13 cellular contexts compared by ENCODE assay signal in the genomic region with DNA sequence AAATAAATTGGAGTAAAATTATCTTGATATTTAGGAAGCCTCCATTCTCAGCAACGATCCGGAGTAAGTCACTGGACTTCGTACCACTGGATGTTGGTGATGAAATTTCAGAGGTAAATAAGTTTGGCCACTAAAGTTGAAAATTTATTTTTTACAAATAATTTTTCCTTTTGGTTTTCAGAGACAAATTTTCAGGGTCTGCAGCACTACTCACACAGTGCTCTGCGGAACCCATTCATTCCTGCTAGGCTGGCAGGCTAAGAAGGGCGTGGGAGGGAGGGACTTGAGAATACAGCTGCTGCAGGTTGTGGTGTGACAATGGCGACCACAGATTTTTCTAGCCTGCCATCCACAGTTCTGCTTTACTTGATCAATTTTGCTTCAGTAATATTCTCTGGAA. TPM values are rescaled to one million over a fixed set of nuclear protein-coding genes. Genes with fewer than 3 reads are reported as not detected.
DNase-seq lines count a peak whose midpoint lies in the region; ATAC-seq, FAIRE-seq and TF ChIP-seq lines count a peak whose summit lies in the region.
"Had no signal": no experiment of that assay in that cellular context is flagged by ENCODE, and none has a peak within 500 bp of the region (broad histone marks: within the 10 kb centered on the region; RNA-seq: fewer than 3 reads in every experiment).

No MANE protein-coding gene starts in this region.

- intact Hi-C loops in endothelial cell of umbilical vein (cut with micrococcal nuclease): no loop called here

- H2AFZ ChIP-seq in endothelial cell of umbilical vein (ENCODE audit: low read depth, low read length): no peak overlapping the region

- no peak overlapping the region for H3K4me3 ChIP-seq in endothelial cell of umbilical vein (replicated peaks in 1 of 3; ENCODE audit: insufficient read depth in 1 of 3, low read depth in 1 of 3, low read length in 3 of 3)
- no peak overlapping the region for H3K4me3 ChIP-seq in skeletal muscle satellite cell (ENCODE audit: low read length)

- no TSS peak for BruUV-seq in endothelial cell of umbilical vein (replicated peaks; lab: Mats Ljungman, UMichigan)

- ATAC-seq in GM18502 (IDR thresholded peaks at IDR 0.05; ENCODE audit: poor library complexity, unreplicated experiment) (no peak), GM19397 (IDR thresholded peaks at IDR 0.05; ENCODE audit: unreplicated experiment) (no peak)
- ATAC-seq: activated T-cell treated with anti-CD3 and anti-CD28 coated beads, Interleukin-2, amount 50 U/mL, for 72 hours; natural killer cell treated with Interleukin-12 subunit alpha and Interleukin-12 subunit beta and Interleukin-15 and Interleukin-18, amount 100 ng/mL, for 72 hours; upper lobe of right lung had no signal

- no peaks in the 10 kb centered on the region for H3K27me3 ChIP-seq in endothelial cell of umbilical vein (ENCODE audit: control insufficient read depth in 2 of 2, insufficient read depth in 2 of 2, low read length in 2 of 2)
- H3K27me3 ChIP-seq in skeletal muscle satellite cell (ENCODE audit: control insufficient read depth, insufficient read depth, low read length): no peaks in the 10 kb centered on the region
- H3K27me3 ChIP-seq: upper lobe of right lung had no signal

- H3K9me3 ChIP-seq in endothelial cell of umbilical vein (replicated peaks; ENCODE audit: control insufficient read depth, insufficient read depth, low read length) (no peaks in the 10 kb centered on the region), skeletal muscle satellite cell (replicated peaks; ENCODE audit: low read length) (no peaks in the 10 kb centered on the region)
- H3K9me3 ChIP-seq: upper lobe of right lung had no signal

- peaks cover 6 to 12% of the 10 kb centered on the region in 2 experiments for H3K36me3 ChIP-seq in endothelial cell of umbilical vein (ENCODE audit: control insufficient read depth in 2 of 2, extremely low read depth in 1 of 2, insufficient read depth in 2 of 2, low read length in 2 of 2)
- peaks cover 12% of the 10 kb centered on the region for H3K36me3 ChIP-seq in skeletal muscle satellite cell (ENCODE audit: insufficient read depth, low read length)

- peak overlapping the region; percentile 97 for H3K4me2 ChIP-seq in endothelial cell of umbilical vein (ENCODE audit: insufficient read depth, low read length)
- H3K4me2 ChIP-seq in skeletal muscle satellite cell (ENCODE audit: low read length): peak overlapping the region; percentile 84

- POLR2A ChIA-PET in endothelial cell of umbilical vein (lab: Charles Lee): interaction anchor here (0.8 to 4.8 kb wide), 2 partner anchors 59 to 74 kb away, joined by 4 to 58 read pairs; a partner anchor contains a TSS
- POLR2A ChIA-PET in RWPE1 (lab: Yijun Ruan, JAX; ENCODE audit: low non-redundant PET): no interaction called here

- CTCF ChIA-PET in endothelial cell of umbilical vein (lab: Charles Lee): interaction anchor here (0.8 to 4.3 kb wide), 11 partner anchors 8 to 126 kb away, joined by 3 to 38 read pairs (median 5); a partner anchor contains a TSS
- CTCF ChIA-PET in RWPE1 (lab: Yijun Ruan, JAX): no interaction called here

- H3K9ac ChIP-seq in endothelial cell of umbilical vein (replicated peaks; ENCODE audit: extremely low read depth, insufficient read depth, low read length) (no peak overlapping the region), skeletal muscle satellite cell (ENCODE audit: low read depth, low read length) (no peak overlapping the region)

- dilution Hi-C loops in endothelial cell of umbilical vein (cut with MboI; ENCODE audit: extremely low pct_ligation_motif_present, low sequenced_read_pairs): no loop called here

- peak; percentile 83 for DNase-seq in NCI-H2107 treated with DMSO at 0.1 percent for 48 hours (lab: John Stamatoyannopoulos, UW; ENCODE audit: unreplicated experiment)
- no peak for DNase-seq in NCI-H2107 (lab: John Stamatoyannopoulos, UW)
- DNase-seq in NCI-H345 treated with DMSO at 0.1 percent for 48 hours (lab: John Stamatoyannopoulos, UW; ENCODE audit: unreplicated experiment): peak; percentile 14
- no peak for DNase-seq in endothelial cell of umbilical vein (ENCODE audit: low read depth, low spot score)
- DNase-seq in RWPE1 (ENCODE audit: low spot score): no peak
- DNase-seq: activated T-cell treated with anti-CD3 and anti-CD28 coated beads, Interleukin-2, amount 50 U/mL, for 72 hours; upper lobe of right lung had no signal

- H4K20me1 ChIP-seq in endothelial cell of umbilical vein (replicated peaks; ENCODE audit: control insufficient read depth, extremely low read depth, insufficient read depth, low read length): peaks cover 9% of the 10 kb centered on the region

- no peak for TF ChIP-seq CTCF in endothelial cell of umbilical vein (IDR thresholded peaks at IDR 0.05; ENCODE audit: extremely low read depth in 1 of 2, insufficient read depth in 1 of 2, low read depth in 1 of 2, low read length in 2 of 2)
- no peak for TF ChIP-seq CTCF in RWPE1 (conservative IDR thresholded peaks at IDR 0.05; ENCODE audit: low read depth)

- FAIRE-seq in endothelial cell of umbilical vein (lab: Jason Lieb, UNC): no peak
- FAIRE-seq: A204.1, colon had no signal

- H3K4me1 ChIP-seq in endothelial cell of umbilical vein (ENCODE audit: control insufficient read depth, extremely low read depth, insufficient read depth, low read length) (peaks cover 26% of the 10 kb centered on the region), skeletal muscle satellite cell (ENCODE audit: control insufficient read depth, insufficient read depth, low read length) (peaks cover 21% of the 10 kb centered on the region)

- H3K27ac ChIP-seq in endothelial cell of umbilical vein (ENCODE audit: insufficient read depth, low read depth, low read length) (peak overlapping the region; percentile 95), RWPE1 (no peak overlapping the region)

- TF ChIP-seq POLR2A in endothelial cell of umbilical vein (IDR thresholded peaks at IDR 0.05; ENCODE audit: low read depth, low read length): no peak

- peaks cover 26% of the 10 kb centered on the region for H3K79me2 ChIP-seq in endothelial cell of umbilical vein (ENCODE audit: control insufficient read depth, insufficient read depth, low read length)

- H3K9me1 ChIP-seq in endothelial cell of umbilical vein (replicated peaks; ENCODE audit: control insufficient read depth, extremely low read depth, insufficient read depth, low read length): no peaks in the 10 kb centered on the region

TF ChIP-seq in endothelial cell of umbilical vein, 7 proteins besides CTCF, POLR2A, EP300 and RAD21:
- no peak for TF ChIP-seq JUN (IDR thresholded peaks at IDR 0.05; ENCODE audit: borderline replicate concordance, insufficient read depth, insufficient read length, low read depth)
- TF ChIP-seq, protein P1, sequence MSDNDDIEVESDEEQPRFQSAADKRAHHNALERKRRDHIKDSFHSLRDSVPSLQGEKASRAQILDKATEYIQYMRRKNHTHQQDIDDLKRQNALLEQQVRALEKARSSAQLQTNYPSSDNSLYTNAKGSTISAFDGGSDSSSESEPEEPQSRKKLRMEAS (IDR thresholded peaks at IDR 0.05; ENCODE audit: insufficient read depth, insufficient read length): no peak
- no peak for TF ChIP-seq POLR2AphosphoS5 (IDR thresholded peaks at IDR 0.05; ENCODE audit: insufficient read depth, low read depth, low read length)
- no peak for TF ChIP-seq GATA2 (IDR thresholded peaks at IDR 0.05; ENCODE audit: insufficient read depth, insufficient read length, low read depth, low read length)

RNA-seq across cellular contexts. Expression of a gene that starts 1.4 kb away (rescaled TPM):
- 701 and 740 TPM in 2 replicates for total RNA-seq in endothelial cell of umbilical vein
- 2,429 and 3,046 TPM in 2 replicates for polyA plus RNA-seq in endothelial cell of umbilical vein
- polyA plus RNA-seq in endothelial cell of umbilical vein (2011; cell fraction: cytosol; rRNA removed): 1,553 and 1,641 TPM in 2 replicates
- polyA plus RNA-seq in endothelial cell of umbilical vein (2011; cell fraction: nucleus; rRNA removed): 917 and 1,076 TPM in 2 replicates
- polyA plus RNA-seq in endothelial cell of umbilical vein (2012): 924 and 1,060 TPM in 2 replicates
- 1,517 and 1,697 TPM in 2 replicates for polyA minus RNA-seq in endothelial cell of umbilical vein
- 2.2 TPM for polyA minus RNA-seq in endothelial cell of umbilical vein (2011; cell fraction: cytosol; rRNA and poly(A)+ RNA removed)
- polyA minus RNA-seq in endothelial cell of umbilical vein (2011; cell fraction: nucleus; rRNA and poly(A)+ RNA removed): 321 and 332 TPM in 2 replicates
- total RNA-seq in skeletal muscle satellite cell (2012; rRNA removed): 480 and 921 TPM in 2 replicates

RNA-seq across cellular contexts. Expression of a gene that starts 59.1 kb away (rescaled TPM):
- total RNA-seq in endothelial cell of umbilical vein: 2,228 and 2,245 TPM in 2 replicates
- 5,362 and 5,535 TPM in 2 replicates for polyA plus RNA-seq in endothelial cell of umbilical vein
- polyA plus RNA-seq in endothelial cell of umbilical vein (2011; cell fraction: cytosol; rRNA removed): 3,501 and 4,863 TPM in 2 replicates
- polyA plus RNA-seq in endothelial cell of umbilical vein (2011; cell fraction: nucleus; rRNA removed): 1,748 and 1,873 TPM in 2 replicates
- 1,739 and 2,630 TPM in 2 replicates for polyA plus RNA-seq in endothelial cell of umbilical vein (2012)
- 3,873 and 4,381 TPM in 2 replicates for polyA minus RNA-seq in endothelial cell of umbilical vein
- 1,513 TPM for polyA minus RNA-seq in endothelial cell of umbilical vein (2011; cell fraction: cytosol; rRNA and poly(A)+ RNA removed)
- 672 and 794 TPM in 2 replicates for polyA minus RNA-seq in endothelial cell of umbilical vein (2011; cell fraction: nucleus; rRNA and poly(A)+ RNA removed)
- total RNA-seq in skeletal muscle satellite cell (2012; rRNA removed): 2,581 and 3,649 TPM in 2 replicates

Comparison
In these comparisons a context has a peak if more than half of its experiments do, and no peak if none do; other contexts are left out.
1. DNase-seq: peak in NCI-H2107 treated with DMSO at 0.1 percent for 48 hours (single experiment) and NCI-H345 treated with DMSO at 0.1 percent for 48 hours (single experiment); none in NCI-H2107 (single experiment), endothelial cell of umbilical vein (single experiment) and RWPE1 (single experiment).